ENCODE assay signal across 14 cellular contexts in the genomic region with DNA sequence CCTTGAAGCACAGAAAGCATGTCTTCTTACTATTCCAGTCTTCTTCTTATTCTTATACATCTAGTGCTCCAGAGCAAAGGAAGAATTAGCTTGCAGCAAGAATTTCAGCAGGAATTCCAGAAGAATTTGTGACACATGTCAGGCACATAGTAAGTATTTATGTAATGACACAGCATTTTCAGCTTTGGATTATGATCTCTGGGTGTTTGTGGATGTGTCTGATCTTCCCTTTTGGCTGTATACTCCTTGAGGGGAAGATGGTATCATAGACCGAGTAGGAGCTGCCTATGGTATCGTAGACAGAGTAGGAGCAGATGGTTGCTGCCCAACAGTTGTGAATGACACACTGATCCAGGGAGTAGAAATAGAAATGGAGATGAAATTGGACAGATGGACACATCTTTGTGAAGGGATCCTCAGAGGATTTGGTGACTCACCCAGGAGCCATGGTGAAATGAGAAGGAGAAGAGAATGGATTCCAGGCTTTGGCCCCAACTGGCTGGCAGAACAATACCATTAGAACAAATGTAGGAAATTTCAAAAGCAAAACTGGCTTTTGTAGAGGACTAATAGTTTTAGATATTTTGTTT.
A peak's percentile ranks its signal among the peaks of the same experiment; 100 is the strongest.
DNase-seq lines count a peak whose midpoint lies in the region; ATAC-seq and TF ChIP-seq lines count a peak whose summit lies in the region.
"Had no signal": no experiment of that assay in that cellular context is flagged by ENCODE, and none has a peak within 500 bp of the region (broad histone marks: within the 10 kb centered on the region; RNA-seq: fewer than 3 reads in every experiment).

No MANE protein-coding gene starts in this region.

- H3K36me3 Mint-ChIP-seq in chondrocyte (ENCODE audit: low read depth) (no peaks in the 10 kb centered on the region), memory B cell (peaks cover 11% of the 10 kb centered on the region)

- no peak for TF ChIP-seq CTCF in chondrocyte (IDR thresholded peaks at IDR 0.05)

- H3K27me3 Mint-ChIP-seq in chondrocyte (ENCODE audit: low read depth): no peaks in the 10 kb centered on the region
- H3K27me3 Mint-ChIP-seq in memory B cell: no peaks in the 10 kb centered on the region
- H3K27me3 Mint-ChIP-seq: activated naive CD8-positive, alpha-beta T cell had no signal

- DNase-seq in AG20443 (ENCODE audit: low spot score) (peak; percentile 56), HT1080 (ENCODE audit: low read depth) (peak; percentile 16), chondrocyte (ENCODE audit: low spot score) (no peak), memory B cell (ENCODE audit: low spot score in 2 of 2) (no peak), left cardiac atrium (no peak)
- DNase-seq: cerebellar nuclear complex; erythroblast; NCI-H2029; SJCRH30; stimulated activated CD4-positive, alpha-beta T cell treated with anti-CD3 and anti-CD28 coated beads, Interleukin-2, amount 100 ng/mL, for 24 hours had no signal

- intact Hi-C loops in left cardiac atrium (cut with DNase I): no loop called here

- H3K4me3 Mint-ChIP-seq in chondrocyte (ENCODE audit: unreplicated experiment) (no peak overlapping the region), memory B cell (peak overlapping the region; percentile 6)
- H3K4me3 Mint-ChIP-seq: activated naive CD8-positive, alpha-beta T cell had no signal

- ATAC-seq in memory B cell (ENCODE audit: low read depth) (no peak), GM18517 (IDR thresholded peaks at IDR 0.05; ENCODE audit: unreplicated experiment) (no peak), left cardiac atrium (no peak), GM21786 (IDR thresholded peaks at IDR 0.05; ENCODE audit: unreplicated experiment) (no peak), GM18511 (IDR thresholded peaks at IDR 0.05; ENCODE audit: unreplicated experiment) (no peak)

- H3K27ac Mint-ChIP-seq in chondrocyte (ENCODE audit: unreplicated experiment): peak overlapping the region; percentile 33
- no peak overlapping the region for H3K27ac Mint-ChIP-seq in memory B cell
- H3K27ac Mint-ChIP-seq: activated naive CD8-positive, alpha-beta T cell had no signal

- H3K9me3 Mint-ChIP-seq in chondrocyte (ENCODE audit: low read depth) (peaks cover 9% of the 10 kb centered on the region), memory B cell (peaks cover 8% of the 10 kb centered on the region)

- H3K4me1 Mint-ChIP-seq in chondrocyte (ENCODE audit: low read depth): peaks cover 14% of the 10 kb centered on the region
- peaks cover 35% of the 10 kb centered on the region for H3K4me1 Mint-ChIP-seq in memory B cell

Comparison
In these comparisons a context has a peak if more than half of its experiments do, and no peak if none do; other contexts are left out.
1. DNase-seq: peak in AG20443 (single experiment) and HT1080 (single experiment); none in chondrocyte (single experiment), memory B cell (0 of 2) and left cardiac atrium (single experiment).